ENCODE assay signal across 25 cellular contexts in genomic region chr5:167233507-167233906, GRCh38.
"Had no signal": no experiment of that assay in that cellular context is flagged by ENCODE, and none has a peak within 500 bp of the region (broad histone marks: within the 10 kb centered on the region; RNA-seq: fewer than 3 reads in every experiment).

No MANE protein-coding gene starts in this region.

- H3K4me3 ChIP-seq: cardiac muscle cell, esophagus muscularis mucosa, left lung, lung, transverse colon had no signal

- DNase-seq: activated B cell treated with CpG ODN at 0.5 μM for 24 hours; activated CD4-positive, alpha-beta T cell treated with anti-CD3 and anti-CD28 coated beads for 36 hours; activated CD4-positive, alpha-beta T cell treated with anti-CD3 and anti-CD28 coated beads, Interleukin-2, amount 50 U/mL, for 4 hours; activated CD8-positive, alpha-beta memory T cell treated with anti-CD3 and anti-CD28 coated beads for 24 hours; activated CD8-positive, alpha-beta memory T cell treated with anti-CD3 and anti-CD28 coated beads, Interleukin-2, amount 50 U/mL, for 4 hours; activated naive CD4-positive, alpha-beta T cell; activated T-cell treated with anti-CD3 and anti-CD28 coated beads, Interleukin-2, amount 50 U/mL, for 4 hours; effector memory CD8-positive, alpha-beta T cell; foreskin melanocyte; kidney glomerular epithelial cell; left lung; midbrain; nephron progenitor cell; posterior cingulate gyrus; small intestine; stimulated activated CD4-positive, alpha-beta T cell treated with anti-CD3 and anti-CD28 coated beads, Interleukin-15, amount 100 ng/mL, for 24 hours; T1000; transverse colon had no signal

- ATAC-seq: activated CD4-positive, alpha-beta T cell treated with anti-CD3 and anti-CD28 coated beads for 36 hours; activated T-cell treated with anti-CD3 and anti-CD28 coated beads, Interleukin-2, amount 50 U/mL, for 4 hours; effector memory CD8-positive, alpha-beta T cell; left lung; sciatic nerve; stimulated activated memory B cell treated with anti-CD40 and anti-IgM and Interleukin-4, amounts not matched to agents 10 μg/mL and 1 μg/mL and 100 μg/mL, for 72 hours had no signal

- H3K4me3 Mint-ChIP-seq: activated B cell treated with CpG ODN at 0.5 μM for 24 hours; activated CD4-positive, alpha-beta T cell treated with anti-CD3 and anti-CD28 coated beads for 36 hours; activated naive CD8-positive, alpha-beta T cell; activated T-cell treated with anti-CD3 and anti-CD28 coated beads, Interleukin-2, amount 50 U/mL, for 4 hours; effector memory CD8-positive, alpha-beta T cell; nephron progenitor cell; stimulated activated memory B cell treated with anti-CD40 and anti-IgM and Interleukin-4, amounts not matched to agents 10 μg/mL and 1 μg/mL and 100 μg/mL, for 72 hours had no signal

- H3K27me3 ChIP-seq: cardiac muscle cell, esophagus muscularis mucosa, left lung, transverse colon had no signal

- H3K36me3 Mint-ChIP-seq: activated naive CD8-positive, alpha-beta T cell; stimulated activated memory B cell treated with anti-CD40 and anti-IgM and Interleukin-4, amounts not matched to agents 10 μg/mL and 1 μg/mL and 100 μg/mL, for 72 hours had no signal

- H3K27me3 Mint-ChIP-seq: activated B cell treated with CpG ODN at 0.5 μM for 24 hours; activated CD4-positive, alpha-beta T cell treated with anti-CD3 and anti-CD28 coated beads for 36 hours; activated naive CD8-positive, alpha-beta T cell; effector memory CD8-positive, alpha-beta T cell; stimulated activated memory B cell treated with anti-CD40 and anti-IgM and Interleukin-4, amounts not matched to agents 10 μg/mL and 1 μg/mL and 100 μg/mL, for 72 hours had no signal

- H3K4me1 Mint-ChIP-seq: activated B cell treated with CpG ODN at 0.5 μM for 24 hours; activated CD4-positive, alpha-beta T cell treated with anti-CD3 and anti-CD28 coated beads for 36 hours; nephron progenitor cell; stimulated activated memory B cell treated with anti-CD40 and anti-IgM and Interleukin-4, amounts not matched to agents 10 μg/mL and 1 μg/mL and 100 μg/mL, for 72 hours had no signal

- H3K27ac ChIP-seq: cardiac muscle cell, esophagus muscularis mucosa, left lung had no signal

- H3K4me1 ChIP-seq: esophagus muscularis mucosa, left lung, transverse colon had no signal

- H3K27ac Mint-ChIP-seq: activated B cell treated with CpG ODN at 0.5 μM for 24 hours; activated CD4-positive, alpha-beta T cell treated with anti-CD3 and anti-CD28 coated beads for 36 hours; activated naive CD8-positive, alpha-beta T cell; activated T-helper 2 cell treated with anti-CD3 and anti-CD28 coated beads, Interferon-gamma antibody, Interleukin-2, Interleukin-4, amounts not matched to agents 10 μg/mL and 5 μg/mL and 100 μg/mL, durations not matched to agents 14 hours and 24 hours and 36 hours; effector memory CD8-positive, alpha-beta T cell; nephron progenitor cell; stimulated activated memory B cell treated with anti-CD40 and anti-IgM and Interleukin-4, amounts not matched to agents 10 μg/mL and 1 μg/mL and 100 μg/mL, for 72 hours had no signal
